Comparison of ENCODE assay signal across 1 cellular context in genomic region chr10:95333997-95334792, GRCh38.
TF ChIP-seq lines count a peak whose summit lies in the region.

No MANE protein-coding gene starts in this region.

TF ChIP-seq in K562, 482 proteins besides CTCF, POLR2A, EP300 and RAD21 (continued from another document):
- TF ChIP-seq ATF3 (IDR thresholded peaks at IDR 0.05) (peak; percentile 26; the same call in 1 of the 2 replicates), ATF3 (CRISPR knock-in tag; conservative IDR thresholded peaks at IDR 0.05) (no peak), LARP7 (IDR thresholded peaks at IDR 0.05) (no peak), JUNB (CRISPR knock-in tag; conservative IDR thresholded peaks at IDR 0.05) (no peak), FOSL1 (tag; conservative IDR thresholded peaks at IDR 0.05) (peak; percentile 51), GTF3C2 (IDR thresholded peaks at IDR 0.05; ENCODE audit: borderline replicate concordance, extremely low read depth, insufficient read length) (no peak), IRF2 (CRISPR knock-in tag; IDR thresholded peaks at IDR 0.05) (no peak), JUND (IDR thresholded peaks at IDR 0.05; ENCODE audit: borderline replicate concordance, low read depth, low read length) (peak; percentile 57; the same call in 1 of the 2 replicates), JUND (tag; IDR thresholded peaks at IDR 0.05; ENCODE audit: borderline replicate concordance, low read depth, low read length) (no peak), SMC3 (conservative IDR thresholded peaks at IDR 0.05; ENCODE audit: insufficient read depth, low read depth, low read length) (no peak), ZNF184 (CRISPR knock-in tag; IDR thresholded peaks at IDR 0.05) (no peak), ZNF639 (CRISPR knock-in tag; conservative IDR thresholded peaks at IDR 0.05 in 1 of 2, IDR thresholded peaks at IDR 0.05 in 1 of 2) (peak in 1 of 2 experiments; percentile 25; a peak in 1 of 4 replicates), HDAC2 (IDR thresholded peaks at IDR 0.05) (no peak), ZBTB49 (CRISPR knock-in tag; IDR thresholded peaks at IDR 0.05; ENCODE audit: borderline replicate concordance) (no peak), CSDE1 (IDR thresholded peaks at IDR 0.05) (no peak), SIN3B (IDR thresholded peaks at IDR 0.05; ENCODE audit: low read depth) (no peak)
TF ChIP-seq in K562: peak in this region for 4.
